8 cellular contexts compared by ENCODE assay signal in genomic region chr17:82418001-82418986, GRCh38. TPM values are rescaled to one million over a fixed set of nuclear protein-coding genes. Genes with fewer than 3 reads are reported as not detected.
DNase-seq lines count a peak whose midpoint lies in the region; ATAC-seq, FAIRE-seq and TF ChIP-seq lines count a peak whose summit lies in the region.

TSS of gene HEXD (plus strand) at chr17:82418347. CDS start at chr17:82419800, 1,453 bp downstream.
TSS of gene OGFOD3 (minus strand) at chr17:82418586. CDS start at chr17:82418485, 101 bp downstream.

- H3K79me2 ChIP-seq in astrocyte (ENCODE audit: insufficient read depth, low read length) (peaks cover 2% of the 10 kb centered on the region), hepatocyte (peaks cover 13% of the 10 kb centered on the region)

- 3% methylated on average over 64 of the region's 108 CpGs for WGBS in hepatocyte (ENCODE audit: low lambda C conversion rate, missing lambda C conversion rate)

- H3K4me1 Mint-ChIP-seq in astrocyte (ENCODE audit: low read depth, unreplicated experiment): peaks cover 2% of the 10 kb centered on the region

- DNase-seq in GM18507 (ENCODE audit: extremely low spot score, insufficient read length, low read depth) (peak; percentile 92), NCI-H1694 treated with DMSO at 0.1 percent for 48 hours (lab: John Stamatoyannopoulos, UW) (peak; percentile 80), T-helper 9 cell (peak; percentile 78), astrocyte (ENCODE audit: low read depth) (peak; percentile 52), hepatocyte (ENCODE audit: low spot score) (peak; percentile 96), retinal pigment epithelial cell (ENCODE audit: low read depth) (no peak), cortex of kidney (lab: John Stamatoyannopoulos, UW) (no peak)

- H3K27ac Mint-ChIP-seq in astrocyte (ENCODE audit: unreplicated experiment): peak within 1 kb of the TSS; percentile 34

- H3K9me3 Mint-ChIP-seq in astrocyte (ENCODE audit: unreplicated experiment): peaks cover 5% of the 10 kb centered on the region

- no peaks in the 10 kb centered on the region for H3K27me3 Mint-ChIP-seq in astrocyte (ENCODE audit: low read depth, unreplicated experiment)

- H4K20me1 ChIP-seq in astrocyte (ENCODE audit: insufficient read depth, low read length): peaks cover 35% of the 10 kb centered on the region
- peaks cover 12% of the 10 kb centered on the region for H4K20me1 ChIP-seq in hepatocyte (ENCODE audit: insufficient read depth, poor library complexity, severe bottlenecking)

- H3K36me3 ChIP-seq in astrocyte (ENCODE audit: insufficient read depth, low read length): no peaks in the 10 kb centered on the region
- H3K36me3 ChIP-seq in hepatocyte (replicated peaks; ENCODE audit: insufficient read depth, low read depth): no peaks in the 10 kb centered on the region

- FAIRE-seq in GM18507 (lab: Jason Lieb, UNC): peak; percentile 51
- no peak for FAIRE-seq in astrocyte (lab: Jason Lieb, UNC)

- H3K27ac ChIP-seq in astrocyte (ENCODE audit: low read depth, low read length): peak within 1 kb of the TSS; percentile 83
- peak within 1 kb of the TSS; percentile 98 for H3K27ac ChIP-seq in hepatocyte

- TF ChIP-seq CTCF in astrocyte (IDR thresholded peaks at IDR 0.05; ENCODE audit: insufficient read depth, low read depth, low read length) (no peak), hepatocyte (IDR thresholded peaks at IDR 0.05; ENCODE audit: poor library complexity) (no peak), retinal pigment epithelial cell (conservative IDR thresholded peaks at IDR 0.05; ENCODE audit: low read depth, low read length) (no peak)

- H3K4me1 ChIP-seq in astrocyte (ENCODE audit: insufficient read depth, low read length) (peaks cover 7% of the 10 kb centered on the region), hepatocyte (ENCODE audit: insufficient read depth) (peaks cover 11% of the 10 kb centered on the region)

- H3K4me2 ChIP-seq in astrocyte (ENCODE audit: low read length) (peak within 1 kb of the TSS; percentile 99), hepatocyte (peak within 1 kb of the TSS; percentile 97)

- H3K27me3 ChIP-seq in astrocyte (ENCODE audit: insufficient read depth, low read length) (no peaks in the 10 kb centered on the region), hepatocyte (no peaks in the 10 kb centered on the region)

- peak within 1 kb of the TSS; percentile 90 for H3K4me3 Mint-ChIP-seq in astrocyte (ENCODE audit: unreplicated experiment)

- H3K4me3 ChIP-seq in astrocyte (ENCODE audit: insufficient read depth, low read depth, low read length) (peak within 1 kb of the TSS; percentile 86), hepatocyte (peak within 1 kb of the TSS; percentile 100), retinal pigment epithelial cell (ENCODE audit: low read length) (peak within 1 kb of the TSS; percentile 65)

- peak; percentile 60 for ATAC-seq in HG02938 (IDR thresholded peaks at IDR 0.05; ENCODE audit: unreplicated experiment)

- peaks cover 17% of the 10 kb centered on the region for H3K36me3 Mint-ChIP-seq in astrocyte (ENCODE audit: low read depth, unreplicated experiment)

- H3K9ac ChIP-seq in astrocyte (ENCODE audit: low read length): peak within 1 kb of the TSS; percentile 90

- peak within 1 kb of the TSS; percentile 98 for H2AFZ ChIP-seq in astrocyte (ENCODE audit: low read depth, low read length)
- peak within 1 kb of the TSS; percentile 98 for H2AFZ ChIP-seq in hepatocyte

- peaks cover 4% of the 10 kb centered on the region for H3K9me3 ChIP-seq in astrocyte (ENCODE audit: insufficient read depth, low read depth, low read length)
- H3K9me3 ChIP-seq in hepatocyte (ENCODE audit: low read depth): no peaks in the 10 kb centered on the region

- H3K9me2 ChIP-seq in hepatocyte (replicated peaks; ENCODE audit: insufficient read depth): no peaks in the 10 kb centered on the region

RNA-seq across cellular contexts. Expression of gene HEXD, which starts in this region (rescaled TPM):
- total RNA-seq in astrocyte (11.1 and 15.0 TPM in 2 replicates), hepatocyte (27.7 and 32.6 TPM in 2 replicates)
- polyA plus RNA-seq in hepatocyte: 46.0 and 58.0 TPM in 2 replicates

RNA-seq across cellular contexts. Expression of gene OGFOD3, which starts in this region (rescaled TPM):
- 20.9 and 21.3 TPM in 2 replicates for total RNA-seq in astrocyte
- total RNA-seq in hepatocyte: 30.5 and 33.4 TPM in 2 replicates
- 25.4 and 25.7 TPM in 2 replicates for polyA plus RNA-seq in hepatocyte

Comparison
In these comparisons a context has a peak if more than half of its experiments do, and no peak if none do; other contexts are left out.
1. DNase-seq: peak in GM18507 (single experiment), NCI-H1694 treated with DMSO at 0.1 percent for 48 hours (single experiment), T-helper 9 cell (single experiment), astrocyte (single experiment) and hepatocyte (single experiment); none in retinal pigment epithelial cell (single experiment) and cortex of kidney (single experiment).
2. Peak in every context shown above with its lines, with median percentiles within 50 percentile points of each other: H3K4me3 ChIP-seq.